In genomic region chr16:15398618-15399316, GRCh38 we compare ENCODE assay signal across 1 cellular context.
A peak's percentile ranks its signal among the peaks of the same experiment; 100 is the strongest.
TF ChIP-seq lines count a peak whose summit lies in the region.

No MANE protein-coding gene starts in this region.

TF ChIP-seq in HepG2, 621 proteins besides CTCF, POLR2A, EP300 and RAD21 (continued from another document and continues in another):
- TF ChIP-seq ZNF407 (CRISPR knock-in tag; IDR thresholded peaks at IDR 0.05; ENCODE audit: not compliant biosample characterization), result no peak
- TF ChIP-seq PHB2 (IDR thresholded peaks at IDR 0.05; ENCODE audit: partially characterized antibody), result no peak
- TF ChIP-seq REPIN1 (CRISPR knock-in tag; IDR thresholded peaks at IDR 0.05; ENCODE audit: borderline replicate concordance, low read depth), result peak; percentile 84; the same call in 1 of the 2 replicates
- TF ChIP-seq DRAP1 (CRISPR knock-in tag; IDR thresholded peaks at IDR 0.05), result peak; percentile 81; the same call in 1 of the 2 replicates
- TF ChIP-seq ARID2 (CRISPR knock-in tag; IDR thresholded peaks at IDR 0.05; ENCODE audit: borderline replicate concordance), result peak; percentile 59; the same call in 1 of the 2 replicates
- no peak; the same call in 1 of the 2 replicates for TF ChIP-seq RARG (CRISPR knock-in tag; IDR thresholded peaks at IDR 0.05; ENCODE audit: low read depth)
- TF ChIP-seq ZFP36 (IDR thresholded peaks at IDR 0.05; ENCODE audit: borderline replicate concordance, low read depth, low read length, partially characterized antibody), result no peak
- TF ChIP-seq CHCHD3 (CRISPR knock-in tag; IDR thresholded peaks at IDR 0.05), result no peak
- TF ChIP-seq CBX2 (IDR thresholded peaks at IDR 0.05; ENCODE audit: low read depth, low read length), result no peak
- no peak; the same call in 1 of the 2 replicates for TF ChIP-seq CBX2 (CRISPR knock-in tag; IDR thresholded peaks at IDR 0.05; ENCODE audit: low read depth)
- peak; percentile 100 for TF ChIP-seq PAXIP1 (CRISPR knock-in tag; conservative IDR thresholded peaks at IDR 0.05)
- TF ChIP-seq ERF (CRISPR knock-in tag; IDR thresholded peaks at IDR 0.05), result peak; percentile 84
- TF ChIP-seq AGO2 (optimal IDR thresholded peaks at IDR 0.05; ENCODE audit: low read depth, low read length), result no peak
- TF ChIP-seq MED1 (CRISPR knock-in tag; IDR thresholded peaks at IDR 0.05), result peak; percentile 96
- peak; percentile 82 for TF ChIP-seq CREM (IDR thresholded peaks at IDR 0.05)
- TF ChIP-seq CREM (CRISPR knock-in tag; IDR thresholded peaks at IDR 0.05), result no peak
- TF ChIP-seq HMG20A (CRISPR knock-in tag; IDR thresholded peaks at IDR 0.05; ENCODE audit: borderline replicate concordance), result peak; percentile 91
- TF ChIP-seq STAT5B (CRISPR knock-in tag; IDR thresholded peaks at IDR 0.05), result 0 out of 2 replicates have a peak, but pooled peaks have one; percentile 29
- peak; percentile 74; the same call in 1 of the 2 replicates for TF ChIP-seq ARID4A (CRISPR knock-in tag; IDR thresholded peaks at IDR 0.05; ENCODE audit: borderline replicate concordance)
- TF ChIP-seq ZNF431 (CRISPR knock-in tag; IDR thresholded peaks at IDR 0.05; ENCODE audit: borderline replicate concordance, low read depth), result peak; percentile 92; the same call in 1 of the 2 replicates
- peak; percentile 88 for TF ChIP-seq RCOR2 (CRISPR knock-in tag; IDR thresholded peaks at IDR 0.05)
- peak; percentile 98 for TF ChIP-seq HNF4A (CRISPR knock-in tag; IDR thresholded peaks at IDR 0.05)
- 0 out of 2 replicates have a peak, but pooled peaks have one; percentile 49 for TF ChIP-seq PRDM4 (CRISPR knock-in tag; IDR thresholded peaks at IDR 0.05; ENCODE audit: borderline replicate concordance)
- peak in 1 of 2 experiments; percentile 81; a peak in 2 of 4 replicates for TF ChIP-seq ATF4 (CRISPR knock-in tag; IDR thresholded peaks at IDR 0.05)
- TF ChIP-seq PAF1 (CRISPR knock-in tag; IDR thresholded peaks at IDR 0.05), result no peak
- peak; percentile 76 for TF ChIP-seq TCF7 (IDR thresholded peaks at IDR 0.05; ENCODE audit: low read depth)
- TF ChIP-seq ZNF138 (CRISPR knock-in tag; IDR thresholded peaks at IDR 0.05; ENCODE audit: low read depth), result no peak
- TF ChIP-seq KDM6A (CRISPR knock-in tag; IDR thresholded peaks at IDR 0.05; ENCODE audit: low read depth), result peak; percentile 98
- peak; percentile 42; the same call in 1 of the 2 replicates for TF ChIP-seq ZNF333 (CRISPR knock-in tag; IDR thresholded peaks at IDR 0.05; ENCODE audit: borderline replicate concordance)
- no peak for TF ChIP-seq LBX2 (CRISPR knock-in tag; IDR thresholded peaks at IDR 0.05; ENCODE audit: borderline replicate concordance)
- peak; percentile 96 for TF ChIP-seq ADNP (CRISPR knock-in tag; IDR thresholded peaks at IDR 0.05)
- 0 out of 2 replicates have a peak, but pooled peaks have one; percentile 20 for TF ChIP-seq ZNF607 (CRISPR knock-in tag; IDR thresholded peaks at IDR 0.05; ENCODE audit: borderline replicate concordance)
- peak; percentile 22; the same call in 1 of the 2 replicates for TF ChIP-seq MYPOP (CRISPR knock-in tag; IDR thresholded peaks at IDR 0.05)
- TF ChIP-seq NFE2L2 (IDR thresholded peaks at IDR 0.05; ENCODE audit: low read length), result peak; percentile 9; the same call in 1 of the 2 replicates
- TF ChIP-seq PHF5A (CRISPR knock-in tag; IDR thresholded peaks at IDR 0.05; ENCODE audit: low read depth, unreplicated experiment), result peak; percentile 93
- TF ChIP-seq RFXAP (CRISPR knock-in tag; IDR thresholded peaks at IDR 0.05; ENCODE audit: borderline replicate concordance), result no peak
- TF ChIP-seq DMAP1 (CRISPR knock-in tag; IDR thresholded peaks at IDR 0.05), result peak; percentile 70
- TF ChIP-seq NR2F2 (IDR thresholded peaks at IDR 0.05; ENCODE audit: borderline replicate concordance, low read depth), result peak; percentile 56; the same call in 1 of the 2 replicates
